Comparison of ENCODE assay signal across 27 cellular contexts in the genomic region with DNA sequence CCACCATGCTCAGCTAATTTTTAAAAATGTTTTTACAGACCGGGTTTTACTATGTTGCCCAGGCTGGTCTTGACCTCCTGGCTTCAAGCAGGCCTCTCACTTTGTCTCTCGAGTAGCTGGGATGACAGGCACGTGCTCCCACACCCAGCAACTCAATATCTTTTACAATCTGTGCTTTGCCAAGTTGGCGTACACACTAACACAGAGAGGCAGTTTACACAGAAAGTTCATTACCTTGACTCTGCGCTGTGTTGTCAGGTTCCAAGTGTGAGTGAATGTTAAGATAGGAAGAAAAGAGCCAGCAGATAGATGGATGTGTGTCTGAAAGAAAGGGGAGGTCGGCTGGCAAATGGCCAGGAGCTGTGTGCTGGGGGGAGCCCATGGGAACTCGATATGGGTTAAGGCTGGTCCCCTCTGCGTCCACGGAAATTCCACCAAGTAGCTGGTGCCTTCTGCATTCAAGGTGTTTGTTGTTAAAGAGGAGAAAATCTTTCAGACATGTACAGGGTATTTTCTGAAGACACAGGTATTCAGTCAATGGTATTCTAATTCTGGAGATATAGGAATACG.
DNase-seq lines count a peak whose midpoint lies in the region; ATAC-seq, FAIRE-seq and TF ChIP-seq lines count a peak whose summit lies in the region.
"Had no signal": no experiment of that assay in that cellular context is flagged by ENCODE, and none has a peak within 500 bp of the region (broad histone marks: within the 10 kb centered on the region; RNA-seq: fewer than 3 reads in every experiment).

No MANE protein-coding gene starts in this region.

- in situ Hi-C loops in HepG2 (cut with HindIII; ENCODE audit: extremely low pct_ligation_motif_present, low pct_unique_long_range_greater_than_20kb): no loop called here

- H3K27me3 ChIP-seq in liver (ENCODE audit: control insufficient read depth in 4 of 4, insufficient read depth in 4 of 4, low read length in 3 of 4) (no peaks in the 10 kb centered on the region), HepG2 (ENCODE audit: control insufficient read depth in 1 of 2, insufficient read depth in 2 of 2, low read length in 2 of 2) (peaks cover 0 to 8% of the 10 kb centered on the region in 2 experiments; a peak in 2 of 5 replicates)

- TF ChIP-seq CTCF in liver (IDR thresholded peaks at IDR 0.05; ENCODE audit: low read depth, low read length, missing input control) (no peak), HepG2 (CRISPR knock-in tag; IDR thresholded peaks at IDR 0.05) (no peak), mucosa of descending colon (IDR thresholded peaks at IDR 0.05) (no peak)

- TF ChIP-seq EP300 in HepG2 (IDR thresholded peaks at IDR 0.05; ENCODE audit: low read depth in 2 of 2, low read length in 2 of 2): no peak
- TF ChIP-seq EP300 in HepG2 (CRISPR knock-in tag; IDR thresholded peaks at IDR 0.05; ENCODE audit: borderline replicate concordance): no peak

- ATAC-seq in HepG2 (no peak), mucosa of descending colon (peak; percentile 40), HG03095 (IDR thresholded peaks at IDR 0.05; ENCODE audit: unreplicated experiment) (no peak)
- ATAC-seq: HCT116 had no signal

- no peaks in the 10 kb centered on the region for H3K9me3 Mint-ChIP-seq in activated naive CD8-positive, alpha-beta T cell (ENCODE audit: low read depth)
- H3K9me3 Mint-ChIP-seq in activated naive CD8-positive, alpha-beta T cell treated with anti-CD3 and anti-CD28 coated beads for 36 hours: peaks cover 5% of the 10 kb centered on the region

- intact Hi-C loops in HepG2 (cut with micrococcal nuclease; ENCODE audit: unreplicated experiment) (no loop called here), mucosa of descending colon (cut with DNase I, micrococcal nuclease) (no loop called here)

- peaks cover 4% of the 10 kb centered on the region for H3K36me3 Mint-ChIP-seq in activated naive CD8-positive, alpha-beta T cell
- peaks cover 9% of the 10 kb centered on the region for H3K36me3 Mint-ChIP-seq in activated naive CD8-positive, alpha-beta T cell treated with anti-CD3 and anti-CD28 coated beads for 36 hours

- no peaks in the 10 kb centered on the region for H3K79me2 ChIP-seq in HepG2 (ENCODE audit: insufficient read depth, low read length)

- no peak for DNase-seq in activated naive CD8-positive, alpha-beta T cell treated with anti-CD3 and anti-CD28 coated beads for 36 hours
- no peak for DNase-seq in HepG2 (ENCODE audit: low spot score)
- peak in 1 of 3 donors; percentile 40 for DNase-seq in mucosa of descending colon
- DNase-seq in AML-193 (lab: John Stamatoyannopoulos, UW): no peak
- DNase-seq in NCI-H2107 (lab: John Stamatoyannopoulos, UW): no peak
- DNase-seq: 8988T, ACHN, Calu3, DMS79 treated with DMSO at 0.1 percent for 48 hours, GF-D8, KBM-7, MV-4-11, NCI-H1105, NCI-H1436 treated with DMSO at 0.1 percent for 48 hours, NCI-H187 treated with DMSO at 0.1 percent for 48 hours, NCI-H2171, NCI-H226, NCI-H510A, NCI-H69, RPMI8226, SHP77 treated with DMSO at 0.1 percent for 48 hours had no signal

- peak in 1 of 2 donors; percentile 48 for TF ChIP-seq RAD21 in liver (IDR thresholded peaks at IDR 0.05)
- TF ChIP-seq RAD21 in HepG2 (CRISPR knock-in tag; IDR thresholded peaks at IDR 0.05): no peak

- H3K4me3 ChIP-seq in liver (ENCODE audit: low read depth in 1 of 3, low read length in 3 of 3) (no peak overlapping the region), HepG2 (replicated peaks in 1 of 3; ENCODE audit: insufficient read depth in 1 of 3, low read depth in 2 of 3, low read length in 3 of 3) (no peak overlapping the region), mucosa of descending colon (no peak overlapping the region)

- peak overlapping the region; percentile 17 for H3K27ac Mint-ChIP-seq in activated naive CD8-positive, alpha-beta T cell
- H3K27ac Mint-ChIP-seq in activated naive CD8-positive, alpha-beta T cell treated with anti-CD3 and anti-CD28 coated beads for 36 hours: no peak overlapping the region

- no peak overlapping the region for H2AFZ ChIP-seq in HepG2 (ENCODE audit: low read length)

- H3K27ac ChIP-seq in liver (ENCODE audit: low read depth in 1 of 2, low read length in 2 of 2): peak overlapping the region in 1 of 2 donors; percentile 19
- H3K27ac ChIP-seq in HepG2 (ENCODE audit: extremely low read length, insufficient read depth, low read length): no peak overlapping the region

- no TSS peak for BruUV-seq in HepG2 (replicated peaks; lab: Mats Ljungman, UMichigan)

- no peaks in the 10 kb centered on the region for H4K20me1 ChIP-seq in HepG2 (ENCODE audit: insufficient read depth, low read length)

- TF ChIP-seq POLR2A in HepG2 (IDR thresholded peaks at IDR 0.05; ENCODE audit: insufficient read depth in 1 of 2, low read depth in 2 of 2, low read length in 2 of 2): no peak

- H3K4me2 ChIP-seq in HepG2 (ENCODE audit: low read depth, low read length): no peak overlapping the region

- H3K9ac ChIP-seq in liver (ENCODE audit: low read depth in 1 of 2, low read length in 2 of 2): no peak overlapping the region
- H3K9ac ChIP-seq in HepG2 (ENCODE audit: insufficient read depth, low read depth, low read length): no peak overlapping the region

- H3K27me3 Mint-ChIP-seq in activated naive CD8-positive, alpha-beta T cell: no peaks in the 10 kb centered on the region
- no peaks in the 10 kb centered on the region for H3K27me3 Mint-ChIP-seq in activated naive CD8-positive, alpha-beta T cell treated with anti-CD3 and anti-CD28 coated beads for 36 hours

- WGBS in liver: 59% methylated on average over 10 of the region's 10 CpGs
- 18% methylated on average over 10 of the region's 10 CpGs for WGBS in HepG2 (ENCODE audit: low lambda C conversion rate)

- no peak for FAIRE-seq in HepG2 (lab: Jason Lieb, UNC)
- FAIRE-seq: GM12892, H1 had no signal

- POLR2A ChIA-PET in HepG2 (lab: Yijun Ruan, JAX): no interaction called here

- H3K9me3 ChIP-seq in liver (ENCODE audit: control insufficient read depth in 4 of 4, low read length in 3 of 4) (no peaks in the 10 kb centered on the region), HepG2 (ENCODE audit: low read length) (no peaks in the 10 kb centered on the region), mucosa of descending colon (no peaks in the 10 kb centered on the region)

- peaks cover 1 to 29% (median 26%) of the 10 kb centered on the region in 4 donors for H3K4me1 ChIP-seq in liver (ENCODE audit: control insufficient read depth in 4 of 4, insufficient read depth in 4 of 4, low read length in 3 of 4)
- no peaks in the 10 kb centered on the region for H3K4me1 ChIP-seq in HepG2 (ENCODE audit: insufficient read depth, low read length)
- H3K4me1 ChIP-seq in mucosa of descending colon (ENCODE audit: low read depth): no peaks in the 10 kb centered on the region

- H3K36me3 ChIP-seq in liver (ENCODE audit: control insufficient read depth in 4 of 4, insufficient read depth in 3 of 4, low read depth in 1 of 4, low read length in 3 of 4): no peaks in the 10 kb centered on the region
- H3K36me3 ChIP-seq in HepG2 (replicated peaks in 1 of 2; ENCODE audit: control insufficient read depth in 1 of 2, insufficient read depth in 2 of 2, low read length in 2 of 2): no peaks in the 10 kb centered on the region
- no peaks in the 10 kb centered on the region for H3K36me3 ChIP-seq in mucosa of descending colon (ENCODE audit: low read depth)

- H3K4me3 Mint-ChIP-seq in activated naive CD8-positive, alpha-beta T cell: no peak overlapping the region
- no peak overlapping the region for H3K4me3 Mint-ChIP-seq in activated naive CD8-positive, alpha-beta T cell treated with anti-CD3 and anti-CD28 coated beads for 36 hours

- CTCF ChIA-PET in HepG2 (lab: Yijun Ruan, JAX; ENCODE audit: low intra/inter-chr PET ratio, low total read pairs): no interaction called here

- peaks cover 9% of the 10 kb centered on the region for H3K4me1 Mint-ChIP-seq in activated naive CD8-positive, alpha-beta T cell (ENCODE audit: low read depth)
- peaks cover 16% of the 10 kb centered on the region for H3K4me1 Mint-ChIP-seq in activated naive CD8-positive, alpha-beta T cell treated with anti-CD3 and anti-CD28 coated beads for 36 hours

TF ChIP-seq in liver, 16 proteins besides CTCF, POLR2A, EP300 and RAD21 (continues in another document):
- TF ChIP-seq SP1 (IDR thresholded peaks at IDR 0.05) (no peak), FOXA1 (IDR thresholded peaks at IDR 0.05) (peak; percentile 32), EGR1 (IDR thresholded peaks at IDR 0.05; ENCODE audit: low read depth in 2 of 2) (no peak), HNF4A (conservative IDR thresholded peaks at IDR 0.05) (peak; percentile 19 to 75), TAF1 (conservative IDR thresholded peaks at IDR 0.05) (no peak), RXRA (IDR thresholded peaks at IDR 0.05) (peak in 1 of 2 donors; percentile 88), JUND (IDR thresholded peaks at IDR 0.05) (peak in 1 of 2 donors; percentile 38), FOXA2 (IDR thresholded peaks at IDR 0.05) (peak; percentile 89)
- TF ChIP-seq, protein P1, sequence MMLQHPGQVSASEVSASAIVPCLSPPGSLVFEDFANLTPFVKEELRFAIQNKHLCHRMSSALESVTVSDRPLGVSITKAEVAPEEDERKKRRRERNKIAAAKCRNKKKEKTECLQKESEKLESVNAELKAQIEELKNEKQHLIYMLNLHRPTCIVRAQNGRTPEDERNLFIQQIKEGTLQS (IDR thresholded peaks at IDR 0.05): no peak

TF ChIP-seq in HepG2, 621 proteins besides CTCF, POLR2A, EP300 and RAD21 (continues in another document):
- TF ChIP-seq BRCA1 (CRISPR knock-in tag; IDR thresholded peaks at IDR 0.05): no peak
